In genomic region chr11:102390667-102391449, GRCh38 we compare ENCODE assay signal across 8 cellular contexts. TPM values are rescaled to one million over a fixed set of nuclear protein-coding genes. Genes with fewer than 3 reads are reported as not detected.
A peak's percentile ranks its signal among the peaks of the same experiment; 100 is the strongest.
DNase-seq lines count a peak whose midpoint lies in the region; ATAC-seq lines count a peak whose summit lies in the region.

No MANE protein-coding gene starts in this region.

- ATAC-seq in GM19025 (IDR thresholded peaks at IDR 0.05; ENCODE audit: low read depth, unreplicated experiment) (peak; percentile 87), HG03139 (IDR thresholded peaks at IDR 0.05; ENCODE audit: unreplicated experiment) (peak; percentile 84)

- H3K36me3 Mint-ChIP-seq in activated CD4-positive, alpha-beta T cell treated with anti-CD3 and anti-CD28 coated beads, Interleukin-2, amount 10 ng/mL, durations not matched to agents 7 days and 5 days (ENCODE audit: low read depth), result peaks cover 65% of the 10 kb centered on the region

- H3K27me3 Mint-ChIP-seq in activated CD4-positive, alpha-beta T cell treated with anti-CD3 and anti-CD28 coated beads, Interleukin-2, amount 10 ng/mL, durations not matched to agents 7 days and 5 days, result no peaks in the 10 kb centered on the region

- DNase-seq in CD1c-positive myeloid dendritic cell (ENCODE audit: extremely low spot score), result peak; percentile 70
- peak; percentile 65 for DNase-seq in NCI-H460 (ENCODE audit: extremely low read depth, low read depth)
- DNase-seq in activated CD4-positive, alpha-beta T cell treated with anti-CD3 and anti-CD28 coated beads, Interleukin-2, amount 10 ng/mL, durations not matched to agents 7 days and 5 days, result peak; percentile 61
- peak; percentile 70 for DNase-seq in ecto neural progenitor cell (ENCODE audit: low spot score)
- DNase-seq in medulla oblongata (ENCODE audit: extremely low spot score), result peak; percentile 85
- peak; percentile 25 to 28 for DNase-seq in stimulated activated CD8-positive, alpha-beta memory T cell treated with anti-CD3 and anti-CD28 coated beads, Interleukin-7, amount 100 ng/mL, for 1 hour (ENCODE audit: low read depth in 2 of 2)

- H3K4me3 Mint-ChIP-seq in activated CD4-positive, alpha-beta T cell treated with anti-CD3 and anti-CD28 coated beads, Interleukin-2, amount 10 ng/mL, durations not matched to agents 7 days and 5 days, result no peak overlapping the region

- POLR2A ChIA-PET in activated CD4-positive, alpha-beta T cell treated with anti-CD3 and anti-CD28 coated beads, Interleukin-2, amount 10 ng/mL, durations not matched to agents 7 days and 5 days (lab: Charles Lee), result no interaction called here

- CTCF ChIA-PET in activated CD4-positive, alpha-beta T cell treated with anti-CD3 and anti-CD28 coated beads, Interleukin-2, amount 10 ng/mL, durations not matched to agents 7 days and 5 days (lab: Charles Lee), result interaction anchor here (0.7 to 3.8 kb wide), 33 partner anchors 8 to 275 kb away, joined by 3 to 31 read pairs (median 5); no protein-coding TSS in a partner anchor

- H3K9me3 Mint-ChIP-seq in activated CD4-positive, alpha-beta T cell treated with anti-CD3 and anti-CD28 coated beads, Interleukin-2, amount 10 ng/mL, durations not matched to agents 7 days and 5 days, result peaks cover 16% of the 10 kb centered on the region

- peak overlapping the region; percentile 3 for H3K27ac Mint-ChIP-seq in activated CD4-positive, alpha-beta T cell treated with anti-CD3 and anti-CD28 coated beads, Interleukin-2, amount 10 ng/mL, durations not matched to agents 7 days and 5 days

- H3K4me1 Mint-ChIP-seq in activated CD4-positive, alpha-beta T cell treated with anti-CD3 and anti-CD28 coated beads, Interleukin-2, amount 10 ng/mL, durations not matched to agents 7 days and 5 days, result peaks cover 43% of the 10 kb centered on the region

RNA-seq across cellular contexts. Expression of gene BIRC2, which starts 43.8 kb away (rescaled TPM):
- 51.9 and 54.7 TPM in 2 replicates for total RNA-seq in NCI-H460 (2014; rRNA removed; shearing (Covaris generic))
- 43.2 and 62.6 TPM in 2 replicates for polyA plus RNA-seq in NCI-H460 (2014; cell fraction: nucleus; rRNA removed)
- 10 to 100 TPM; 34.9 to 41.2 TPM for total RNA-seq in activated CD4-positive, alpha-beta T cell treated with anti-CD3 and anti-CD28 coated beads, Interleukin-2, amount 10 ng/mL, durations not matched to agents 7 days and 5 days

Comparison
In these comparisons a context has a peak if more than half of its experiments do, and no peak if none do; other contexts are left out.
1. Peak in every context shown above with its lines: DNase-seq and ATAC-seq.
2. DNase-seq: peak in every context shown above with its lines; median percentile 85 in medulla oblongata; 70 in CD1c-positive myeloid dendritic cell; 70 in ecto neural progenitor cell; 65 in NCI-H460; 61 in activated CD4-positive, alpha-beta T cell treated with anti-CD3 and anti-CD28 coated beads, Interleukin-2, amount 10 ng/mL, durations not matched to agents 7 days and 5 days; 26 in stimulated activated CD8-positive, alpha-beta memory T cell treated with anti-CD3 and anti-CD28 coated beads, Interleukin-7, amount 100 ng/mL, for 1 hour.